In genomic region chr16:88784856-88785105, GRCh38 we compare ENCODE assay signal across 8 cellular contexts. TPM values are rescaled to one million over a fixed set of nuclear protein-coding genes. Genes with fewer than 3 reads are reported as not detected.
DNase-seq lines count a peak whose midpoint lies in the region; ATAC-seq lines count a peak whose summit lies in the region.

No MANE protein-coding gene starts in this region.

- H3K36me3 Mint-ChIP-seq in activated naive CD4-positive, alpha-beta T cell treated with anti-CD3 and anti-CD28 coated beads, Interleukin-2, amount 50 U/mL, for 72 hours = no peaks in the 10 kb centered on the region
- no peaks in the 10 kb centered on the region for H3K36me3 Mint-ChIP-seq in activated naive CD4-positive, alpha-beta T cell treated with anti-CD3 and anti-CD28 coated beads for 36 hours (ENCODE audit: low read depth)
- H3K36me3 Mint-ChIP-seq in central memory CD8-positive, alpha-beta T cell (ENCODE audit: insufficient read depth) = peaks cover 10% of the 10 kb centered on the region

- H2BK5ac ChIP-seq in mesendoderm (ENCODE audit: low read length) = no peak overlapping the region

- H3K23ac ChIP-seq in mesendoderm (ENCODE audit: low read length) = no peak overlapping the region

- H3K36me3 ChIP-seq in mesendoderm (ENCODE audit: control insufficient read depth, insufficient read depth, low read length) = no peaks in the 10 kb centered on the region

- intact Hi-C loops in activated naive CD4-positive, alpha-beta T cell treated with anti-CD3 and anti-CD28 coated beads for 36 hours (cut with micrococcal nuclease) = loop anchor here (1.0 to 10.0 kb wide), 3 partner anchors 47 to 310 kb away; partner anchors contain the start of genes ACSF3 and ZC3H18

- peak overlapping the region; percentile 74 for H3K27ac ChIP-seq in mesendoderm (ENCODE audit: low read depth, low read length)

- no peak overlapping the region for H4K5ac ChIP-seq in mesendoderm (ENCODE audit: low read length)

- H3K27ac Mint-ChIP-seq in activated naive CD4-positive, alpha-beta T cell treated with anti-CD3 and anti-CD28 coated beads, Interleukin-2, amount 50 U/mL, for 72 hours = no peak overlapping the region
- no peak overlapping the region for H3K27ac Mint-ChIP-seq in activated naive CD4-positive, alpha-beta T cell treated with anti-CD3 and anti-CD28 coated beads for 36 hours
- H3K27ac Mint-ChIP-seq in central memory CD8-positive, alpha-beta T cell (ENCODE audit: low read depth) = no peak overlapping the region

- H3K9me3 Mint-ChIP-seq in activated naive CD4-positive, alpha-beta T cell treated with anti-CD3 and anti-CD28 coated beads, Interleukin-2, amount 50 U/mL, for 72 hours = no peaks in the 10 kb centered on the region
- no peaks in the 10 kb centered on the region for H3K9me3 Mint-ChIP-seq in activated naive CD4-positive, alpha-beta T cell treated with anti-CD3 and anti-CD28 coated beads for 36 hours
- no peaks in the 10 kb centered on the region for H3K9me3 Mint-ChIP-seq in central memory CD8-positive, alpha-beta T cell

- peak overlapping the region; percentile 82 for H3K9ac ChIP-seq in mesendoderm (ENCODE audit: low read length)

- H4K8ac ChIP-seq in mesendoderm (ENCODE audit: low read depth, low read length) = no peak overlapping the region

- no CpG with 5 or more reads among the region's 32 CpGs for WGBS in mesendoderm (ENCODE audit: extremely low coverage, insufficient coverage, low lambda C conversion rate)

- H2BK120ac ChIP-seq in mesendoderm (ENCODE audit: low read depth, low read length) = no peak overlapping the region

- peak overlapping the region; percentile 29 for H3K4me3 ChIP-seq in mesendoderm (ENCODE audit: low read length)

- DNase-seq in activated naive CD4-positive, alpha-beta T cell treated with anti-CD3 and anti-CD28 coated beads, Interleukin-2, amount 50 U/mL, for 72 hours (ENCODE audit: low spot score in 2 of 2) = no peak
- no peak for DNase-seq in activated naive CD4-positive, alpha-beta T cell treated with anti-CD3 and anti-CD28 coated beads for 36 hours
- DNase-seq in central memory CD8-positive, alpha-beta T cell (ENCODE audit: low spot score in 2 of 2) = no peak
- no peak for DNase-seq in mesendoderm
- DNase-seq in SW 1271 (lab: John Stamatoyannopoulos, UW) = no peak
- no peak for DNase-seq in SW480 (ENCODE audit: low spot score)
- DNase-seq in DMS53 treated with DMSO at 0.1 percent for 48 hours (lab: John Stamatoyannopoulos, UW; ENCODE audit: unreplicated experiment) = no peak

- H2BK15ac ChIP-seq in mesendoderm (replicated peaks; ENCODE audit: low read depth) = no peak overlapping the region

- CTCF ChIA-PET in activated naive CD4-positive, alpha-beta T cell treated with anti-CD3 and anti-CD28 coated beads for 36 hours (lab: Charles Lee) = interaction anchor here (1.0 to 4.9 kb wide), 6 partner anchors 9 to 196 kb away, joined by 4 to 35 read pairs (median 4); no protein-coding TSS in a partner anchor

- H3K4me1 ChIP-seq in mesendoderm (ENCODE audit: control insufficient read depth, low read depth, low read length) = no peaks in the 10 kb centered on the region

- H3K4ac ChIP-seq in mesendoderm (ENCODE audit: low read depth, low read length) = peak overlapping the region; percentile 82

- H3K4me2 ChIP-seq in mesendoderm (ENCODE audit: low read length) = peak overlapping the region; percentile 25

- peaks cover 42% of the 10 kb centered on the region for H3K4me1 Mint-ChIP-seq in activated naive CD4-positive, alpha-beta T cell treated with anti-CD3 and anti-CD28 coated beads for 36 hours (ENCODE audit: low read depth)
- peaks cover 45% of the 10 kb centered on the region for H3K4me1 Mint-ChIP-seq in central memory CD8-positive, alpha-beta T cell

- H2AK5ac ChIP-seq in mesendoderm (ENCODE audit: low read length) = no peak overlapping the region

- H3K27me3 Mint-ChIP-seq in activated naive CD4-positive, alpha-beta T cell treated with anti-CD3 and anti-CD28 coated beads for 36 hours (ENCODE audit: low read depth) = no peaks in the 10 kb centered on the region
- H3K27me3 Mint-ChIP-seq in central memory CD8-positive, alpha-beta T cell = no peaks in the 10 kb centered on the region

- H3K27me3 ChIP-seq in mesendoderm (ENCODE audit: insufficient read depth, low read length, poor library complexity) = no peaks in the 10 kb centered on the region

- peak overlapping the region; percentile 88 for H3K56ac ChIP-seq in mesendoderm (ENCODE audit: low read length)

- peak overlapping the region; percentile 98 for H3K18ac ChIP-seq in mesendoderm (ENCODE audit: low read length)

- peaks cover 5% of the 10 kb centered on the region for H3K79me1 ChIP-seq in mesendoderm (ENCODE audit: low read length)

- ATAC-seq in activated naive CD4-positive, alpha-beta T cell treated with anti-CD3 and anti-CD28 coated beads, Interleukin-2, amount 50 U/mL, for 72 hours = peak; percentile 12 to 15
- ATAC-seq in central memory CD8-positive, alpha-beta T cell (replicated peaks; ENCODE audit: extremely low read depth, poor library complexity, severe bottlenecking) = peak; percentile 2
- no peak for ATAC-seq in HG03565 (IDR thresholded peaks at IDR 0.05; ENCODE audit: unreplicated experiment)

- no peak overlapping the region for H3K4me3 Mint-ChIP-seq in activated naive CD4-positive, alpha-beta T cell treated with anti-CD3 and anti-CD28 coated beads for 36 hours
- peak overlapping the region; percentile 71 for H3K4me3 Mint-ChIP-seq in central memory CD8-positive, alpha-beta T cell

- peaks cover 24% of the 10 kb centered on the region for H3K79me2 ChIP-seq in mesendoderm (ENCODE audit: control insufficient read depth, insufficient read depth, low read length)

RNA-seq across cellular contexts. Expression of gene PIEZO1, which starts 0.2 kb away (rescaled TPM):
- 100 to 1,000 TPM in 1 of 2 donors, 10 to 100 TPM in 1; 55.7 to 128 TPM for total RNA-seq in activated naive CD4-positive, alpha-beta T cell treated with anti-CD3 and anti-CD28 coated beads, Interleukin-2, amount 50 U/mL, for 72 hours
- 10 to 100 TPM; 78.2 to 80.1 TPM for total RNA-seq in activated naive CD4-positive, alpha-beta T cell treated with anti-CD3 and anti-CD28 coated beads for 36 hours
- 37.5 TPM for polyA plus RNA-seq in mesendoderm (2013, experiment 1 of 2)
- polyA plus RNA-seq in mesendoderm (2013, experiment 2 of 2) = 38.4 TPM

RNA-seq across cellular contexts. Expression of gene CDT1, which starts 18.8 kb away (rescaled TPM):
- 100 to 1,000 TPM; 145 to 240 TPM for total RNA-seq in activated naive CD4-positive, alpha-beta T cell treated with anti-CD3 and anti-CD28 coated beads, Interleukin-2, amount 50 U/mL, for 72 hours
- 100 to 1,000 TPM; 223 to 231 TPM for total RNA-seq in activated naive CD4-positive, alpha-beta T cell treated with anti-CD3 and anti-CD28 coated beads for 36 hours
- 38.9 TPM for polyA plus RNA-seq in mesendoderm (2013, experiment 1 of 2)
- polyA plus RNA-seq in mesendoderm (2013, experiment 2 of 2) = 37.7 TPM

RNA-seq across cellular contexts. Expression of gene APRT, which starts 26.9 kb away (rescaled TPM):
- 100 to 1,000 TPM; 145 to 168 TPM for total RNA-seq in activated naive CD4-positive, alpha-beta T cell treated with anti-CD3 and anti-CD28 coated beads, Interleukin-2, amount 50 U/mL, for 72 hours
- 100 to 1,000 TPM; 314 TPM for total RNA-seq in activated naive CD4-positive, alpha-beta T cell treated with anti-CD3 and anti-CD28 coated beads for 36 hours
- 300 TPM for polyA plus RNA-seq in mesendoderm (2013, experiment 1 of 2)
- polyA plus RNA-seq in mesendoderm (2013, experiment 2 of 2) = 305 TPM
